In genomic region chr6:26502169-26502568, GRCh38 we compare ENCODE assay signal across 8 cellular contexts. TPM values are rescaled to one million over a fixed set of nuclear protein-coding genes. Genes with fewer than 3 reads are reported as not detected.
DNase-seq lines count a peak whose midpoint lies in the region; ATAC-seq and TF ChIP-seq lines count a peak whose summit lies in the region.

No MANE protein-coding gene starts in this region.

- peaks cover 24% of the 10 kb centered on the region for H3K27me3 Mint-ChIP-seq in activated T-helper 17 cell treated with anti-CD3 and anti-CD28 coated beads, Interleukin-2, amount 50 U/mL, for 72 hours
- peaks cover 68% of the 10 kb centered on the region for H3K27me3 Mint-ChIP-seq in nephron progenitor cell (ENCODE audit: low read depth, poor library complexity)

- peak; percentile 54 for ATAC-seq in HG02763 (IDR thresholded peaks at IDR 0.05; ENCODE audit: unreplicated experiment)
- no peak for ATAC-seq in activated T-helper 17 cell treated with anti-CD3 and anti-CD28 coated beads, Interleukin-2, amount 50 U/mL, for 72 hours (replicated peaks)
- ATAC-seq in GM21723 (IDR thresholded peaks at IDR 0.05; ENCODE audit: unreplicated experiment) = no peak

- H3K36me3 Mint-ChIP-seq in activated T-helper 17 cell treated with anti-CD3 and anti-CD28 coated beads, Interleukin-2, amount 50 U/mL, for 72 hours (ENCODE audit: low read depth) = no peaks in the 10 kb centered on the region
- no peaks in the 10 kb centered on the region for H3K36me3 Mint-ChIP-seq in nephron progenitor cell (ENCODE audit: low read depth)

- DNase-seq in NCI-H2227 treated with DMSO at 0.1 percent for 48 hours (lab: John Stamatoyannopoulos, UW) (peak; percentile 3), NCI-H2227 (lab: John Stamatoyannopoulos, UW; ENCODE audit: unreplicated experiment) (no peak), nephron progenitor cell (no peak), EL (no peak), nucleus accumbens (lab: John Stamatoyannopoulos, UW) (no peak)

- peak overlapping the region; percentile 77 for H3K4me3 Mint-ChIP-seq in activated T-helper 17 cell treated with anti-CD3 and anti-CD28 coated beads, Interleukin-2, amount 50 U/mL, for 72 hours
- H3K4me3 Mint-ChIP-seq in nephron progenitor cell = peak overlapping the region; percentile 77

- no peak overlapping the region for H3K27ac Mint-ChIP-seq in activated T-helper 17 cell treated with anti-CD3 and anti-CD28 coated beads, Interleukin-2, amount 50 U/mL, for 72 hours
- H3K27ac Mint-ChIP-seq in nephron progenitor cell = no peak overlapping the region

- no peak for TF ChIP-seq CTCF in nephron progenitor cell (IDR thresholded peaks at IDR 0.05)

- H3K9me3 Mint-ChIP-seq in activated T-helper 17 cell treated with anti-CD3 and anti-CD28 coated beads, Interleukin-2, amount 50 U/mL, for 72 hours = no peaks in the 10 kb centered on the region
- H3K9me3 Mint-ChIP-seq in nephron progenitor cell = no peaks in the 10 kb centered on the region

- peaks cover 9% of the 10 kb centered on the region for H3K4me1 Mint-ChIP-seq in activated T-helper 17 cell treated with anti-CD3 and anti-CD28 coated beads, Interleukin-2, amount 50 U/mL, for 72 hours
- H3K4me1 Mint-ChIP-seq in nephron progenitor cell = peaks cover 11% of the 10 kb centered on the region

RNA-seq across cellular contexts. Expression of gene BTN1A1, which starts 2.1 kb away (rescaled TPM):
- total RNA-seq in activated T-helper 17 cell treated with anti-CD3 and anti-CD28 coated beads, Interleukin-2, amount 50 U/mL, for 72 hours = under 1 TPM in 1 of 2 donors, not detected in 1; 0.21 TPM

RNA-seq across cellular contexts. Expression of gene HMGN4, which starts 36.0 kb away (rescaled TPM):
- 10 to 100 TPM; 84.3 to 90.3 TPM for total RNA-seq in activated T-helper 17 cell treated with anti-CD3 and anti-CD28 coated beads, Interleukin-2, amount 50 U/mL, for 72 hours

RNA-seq across cellular contexts. Expression of gene BTN2A1, which starts 44.4 kb away (rescaled TPM):
- 10 to 100 TPM; 26.1 to 36.3 TPM for total RNA-seq in activated T-helper 17 cell treated with anti-CD3 and anti-CD28 coated beads, Interleukin-2, amount 50 U/mL, for 72 hours
